ENCODE assay signal across 10 cellular contexts in the genomic region with DNA sequence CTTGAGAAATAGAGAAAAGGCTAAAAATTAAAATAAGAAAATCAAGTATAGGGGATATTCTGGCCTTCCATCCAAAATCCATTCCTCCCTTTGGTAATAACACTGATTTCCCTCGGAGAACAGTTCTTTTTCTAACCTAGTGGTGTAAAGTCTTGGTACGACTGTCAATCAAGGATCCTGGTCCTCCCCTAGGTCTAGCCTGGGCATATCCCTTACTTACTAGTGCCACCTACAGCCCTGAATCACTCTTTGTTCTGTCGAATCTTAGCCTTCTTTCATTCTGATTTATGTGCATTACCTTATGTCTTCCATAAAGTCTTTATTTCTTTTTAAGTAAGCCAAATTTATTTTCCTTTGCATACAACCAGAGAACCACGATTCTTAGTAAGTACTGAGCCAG.
A peak's percentile ranks its signal among the peaks of the same experiment; 100 is the strongest.
DNase-seq lines count a peak whose midpoint lies in the region; ATAC-seq and TF ChIP-seq lines count a peak whose summit lies in the region.
"Had no signal": no experiment of that assay in that cellular context is flagged by ENCODE, and none has a peak within 500 bp of the region (broad histone marks: within the 10 kb centered on the region; RNA-seq: fewer than 3 reads in every experiment).

No MANE protein-coding gene starts in this region.

- H3K4me1 ChIP-seq in upper lobe of right lung (no peaks in the 10 kb centered on the region), lower lobe of right lung (no peaks in the 10 kb centered on the region)

- H3K27ac ChIP-seq in C4-2B (no peak overlapping the region), upper lobe of right lung (no peak overlapping the region), lower lobe of right lung (no peak overlapping the region)

- DNase-seq in H4 (ENCODE audit: low spot score), result peak; percentile 53
- peak; percentile 71 for DNase-seq in OCI-M1 (lab: John Stamatoyannopoulos, UW)
- DNase-seq in left ventricle myocardium superior, result no peak
- no peak for DNase-seq in upper lobe of right lung
- no peak for DNase-seq in lower lobe of right lung
- DNase-seq in NCI-H128 (lab: John Stamatoyannopoulos, UW; ENCODE audit: unreplicated experiment), result no peak
- DNase-seq in natural killer cell, result no peak
- DNase-seq: activated T-cell treated with anti-CD3 and anti-CD28 coated beads, Interleukin-2, amount 50 U/mL, for 72 hours had no signal

- TF ChIP-seq CTCF in C4-2B (conservative IDR thresholded peaks at IDR 0.05) (peak; percentile 61), upper lobe of right lung (IDR thresholded peaks at IDR 0.05) (no peak), lower lobe of right lung (IDR thresholded peaks at IDR 0.05) (no peak), natural killer cell (IDR thresholded peaks at IDR 0.05) (no peak)

- H3K4me1 Mint-ChIP-seq in natural killer cell, result no peaks in the 10 kb centered on the region

- no peak overlapping the region for H3K27ac Mint-ChIP-seq in natural killer cell
- H3K27ac Mint-ChIP-seq: activated T-cell treated with anti-CD3 and anti-CD28 coated beads, Interleukin-2, amount 50 U/mL, for 72 hours had no signal

- no peak overlapping the region for H3K4me3 Mint-ChIP-seq in natural killer cell
- H3K4me3 Mint-ChIP-seq: activated T-cell treated with anti-CD3 and anti-CD28 coated beads, Interleukin-2, amount 50 U/mL, for 72 hours had no signal

- H3K4me3 ChIP-seq in upper lobe of right lung (no peak overlapping the region), lower lobe of right lung (no peak overlapping the region)
- H3K4me3 ChIP-seq: lung had no signal

- H3K9me3 ChIP-seq in upper lobe of right lung (no peaks in the 10 kb centered on the region), lower lobe of right lung (no peaks in the 10 kb centered on the region)

- no peaks in the 10 kb centered on the region for H3K27me3 Mint-ChIP-seq in natural killer cell (ENCODE audit: low read depth in 2 of 2)

- H3K36me3 Mint-ChIP-seq in natural killer cell, result no peaks in the 10 kb centered on the region

- peak; percentile 58 for ATAC-seq in left ventricle myocardium superior
- ATAC-seq in upper lobe of right lung, result no peak
- ATAC-seq in lower lobe of right lung, result no peak
- ATAC-seq in natural killer cell, result no peak
- ATAC-seq: activated T-cell treated with anti-CD3 and anti-CD28 coated beads, Interleukin-2, amount 50 U/mL, for 72 hours had no signal

- peaks cover 14 to 15% of the 10 kb centered on the region in 2 donors for H3K9me3 Mint-ChIP-seq in natural killer cell

- H3K27me3 ChIP-seq in upper lobe of right lung (no peaks in the 10 kb centered on the region), lower lobe of right lung (ENCODE audit: low read depth) (no peaks in the 10 kb centered on the region)

- intact Hi-C loops in left ventricle myocardium superior (cut with micrococcal nuclease) (no loop called here), upper lobe of right lung (cut with DNase I) (no loop called here), lower lobe of right lung (cut with DNase I) (no loop called here), natural killer cell (cut with micrococcal nuclease) (no loop called here)

- no peaks in the 10 kb centered on the region for H3K36me3 ChIP-seq in upper lobe of right lung
- no peaks in the 10 kb centered on the region for H3K36me3 ChIP-seq in lower lobe of right lung

Comparison
In these comparisons a context has a peak if more than half of its experiments do, and no peak if none do; other contexts are left out.
1. DNase-seq: peak in H4 (single experiment) and OCI-M1 (single experiment); none in left ventricle myocardium superior (single experiment), upper lobe of right lung (single experiment), lower lobe of right lung (single experiment), NCI-H128 (single experiment) and natural killer cell (single experiment).